Comparison of ENCODE assay signal across 8 cellular contexts in genomic region chr12:4272976-4273650, GRCh38. TPM values are rescaled to one million over a fixed set of nuclear protein-coding genes. Genes with fewer than 3 reads are reported as not detected.
DNase-seq lines count a peak whose midpoint lies in the region; ATAC-seq, FAIRE-seq and TF ChIP-seq lines count a peak whose summit lies in the region.

No MANE protein-coding gene starts in this region.

- no peak overlapping the region for H3K9ac ChIP-seq in IMR-90 (ENCODE audit: low read depth, low read length)
- H3K9ac ChIP-seq in keratinocyte (ENCODE audit: control insufficient read depth, extremely low read depth, insufficient read depth, low read length), result peak overlapping the region; percentile 98

- intact Hi-C loops in IMR-90 (cut with micrococcal nuclease), result no loop called here

- no peak overlapping the region for H2BK15ac ChIP-seq in IMR-90 (ENCODE audit: low read depth, low read length)

- 0% methylated on average over 12 of the region's 26 CpGs; no CpG with 5 or more reads in 1 of the 2 experiments for WGBS in IMR-90 (ENCODE audit: extremely low coverage in 2 of 2, insufficient read length in 1 of 2), 2 experiments

- H3K23ac ChIP-seq in IMR-90 (ENCODE audit: low read depth, low read length), result no peak overlapping the region

- no peak overlapping the region for H3K4ac ChIP-seq in IMR-90 (ENCODE audit: low read depth, low read length)

- TF ChIP-seq CTCF in IMR-90 (conservative IDR thresholded peaks at IDR 0.05; ENCODE audit: low read depth, low read length) (no peak), keratinocyte (optimal IDR thresholded peaks at IDR 0.05 in 1 of 3, IDR thresholded peaks at IDR 0.05 in 1 of 3, conservative IDR thresholded peaks at IDR 0.05 in 1 of 3; ENCODE audit: extremely low read depth in 1 of 3, insufficient read depth in 2 of 3, low read length in 3 of 3) (no peak)

- H3K4me2 ChIP-seq in IMR-90 (ENCODE audit: low read depth, low read length), result peak overlapping the region; percentile 58; the same call in 1 of the 2 replicates
- H3K4me2 ChIP-seq in keratinocyte (ENCODE audit: control insufficient read depth, extremely low read depth, insufficient read depth, low read depth, low read length), result peak overlapping the region; percentile 76

- H3K27ac Mint-ChIP-seq in activated naive CD8-positive, alpha-beta T cell treated with anti-CD3 and anti-CD28 coated beads for 36 hours, result peak overlapping the region; percentile 100
- H3K27ac Mint-ChIP-seq in stimulated activated naive CD8-positive, alpha-beta T cell treated with anti-CD3 and anti-CD28 coated beads, Interleukin-15, Interleukin-2, amounts not matched to agents 100 ng/mL and 50 ng/mL, for 24 hours, result peak overlapping the region; percentile 100

- H2AFZ ChIP-seq in IMR-90 (replicated peaks; ENCODE audit: low read length, poor library complexity) (no peak overlapping the region), keratinocyte (ENCODE audit: control insufficient read depth, low read length) (no peak overlapping the region)

- H3K36me3 Mint-ChIP-seq in activated naive CD8-positive, alpha-beta T cell treated with anti-CD3 and anti-CD28 coated beads for 36 hours, result peaks cover 42% of the 10 kb centered on the region
- peaks cover 36% of the 10 kb centered on the region for H3K36me3 Mint-ChIP-seq in stimulated activated naive CD8-positive, alpha-beta T cell treated with anti-CD3 and anti-CD28 coated beads, Interleukin-15, Interleukin-2, amounts not matched to agents 100 ng/mL and 50 ng/mL, for 24 hours (ENCODE audit: low read depth)

- H2AK5ac ChIP-seq in IMR-90 (ENCODE audit: low read depth, low read length), result no peak overlapping the region

- no peak overlapping the region for H3K14ac ChIP-seq in IMR-90 (replicated peaks; ENCODE audit: low read depth, low read length)

- BruUV-seq in IMR-90 (replicated peaks; lab: Mats Ljungman, UMichigan), result no TSS peak

- no peak for TF ChIP-seq POLR2A in IMR-90 (IDR thresholded peaks at IDR 0.05; ENCODE audit: low read depth, low read length)

- H3K4me1 Mint-ChIP-seq in activated naive CD8-positive, alpha-beta T cell treated with anti-CD3 and anti-CD28 coated beads for 36 hours, result peaks cover 26% of the 10 kb centered on the region
- peaks cover 42% of the 10 kb centered on the region for H3K4me1 Mint-ChIP-seq in stimulated activated naive CD8-positive, alpha-beta T cell treated with anti-CD3 and anti-CD28 coated beads, Interleukin-15, Interleukin-2, amounts not matched to agents 100 ng/mL and 50 ng/mL, for 24 hours (ENCODE audit: low read depth)

- H3K9me1 ChIP-seq in IMR-90 (ENCODE audit: insufficient read depth, low read length) (no peaks in the 10 kb centered on the region), keratinocyte (ENCODE audit: control insufficient read depth, extremely low read depth, insufficient read depth, low read length) (no peaks in the 10 kb centered on the region)

- H3K9me3 Mint-ChIP-seq in activated naive CD8-positive, alpha-beta T cell treated with anti-CD3 and anti-CD28 coated beads for 36 hours, result no peaks in the 10 kb centered on the region
- no peaks in the 10 kb centered on the region for H3K9me3 Mint-ChIP-seq in stimulated activated naive CD8-positive, alpha-beta T cell treated with anti-CD3 and anti-CD28 coated beads, Interleukin-15, Interleukin-2, amounts not matched to agents 100 ng/mL and 50 ng/mL, for 24 hours

- no peak overlapping the region for H2BK5ac ChIP-seq in IMR-90 (ENCODE audit: low read depth, low read length, poor library complexity, severe bottlenecking)

- CTCF ChIA-PET in IMR-90 (lab: Yijun Ruan, JAX), result no interaction called here

- no peaks in the 10 kb centered on the region for H3K27me3 Mint-ChIP-seq in activated naive CD8-positive, alpha-beta T cell treated with anti-CD3 and anti-CD28 coated beads for 36 hours
- no peaks in the 10 kb centered on the region for H3K27me3 Mint-ChIP-seq in stimulated activated naive CD8-positive, alpha-beta T cell treated with anti-CD3 and anti-CD28 coated beads, Interleukin-15, Interleukin-2, amounts not matched to agents 100 ng/mL and 50 ng/mL, for 24 hours

- peaks cover 46% of the 10 kb centered on the region for H3K79me2 ChIP-seq in keratinocyte (ENCODE audit: control insufficient read depth, insufficient read depth, low read length)

- H3K18ac ChIP-seq in IMR-90 (ENCODE audit: low read depth, low read length), result no peak overlapping the region

- dilution Hi-C loops in IMR-90 (cut with HindIII; ENCODE audit: low sequenced_read_pairs, unreplicated experiment), result no loop called here
- dilution Hi-C loops in keratinocyte (cut with MboI; ENCODE audit: extremely low pct_ligation_motif_present, low sequenced_read_pairs), result no loop called here

- ATAC-seq in IMR-90 (ENCODE audit: low read depth) (no peak), GM19023 (IDR thresholded peaks at IDR 0.05; ENCODE audit: unreplicated experiment) (no peak)

- no peak for TF ChIP-seq RAD21 in IMR-90 (IDR thresholded peaks at IDR 0.05; ENCODE audit: low read length)

- DNase-seq in IMR-90 (no peak), keratinocyte (ENCODE audit: low read depth, low spot score) (no peak), DMS114 treated with DMSO at 0.1 percent for 48 hours (lab: John Stamatoyannopoulos, UW; ENCODE audit: unreplicated experiment) (no peak), NCI-H1092 (lab: John Stamatoyannopoulos, UW) (no peak)
- no peak for DNase-seq in activated naive CD8-positive, alpha-beta T cell treated with anti-CD3 and anti-CD28 coated beads for 36 hours
- DNase-seq in activated CD8-positive, alpha-beta memory T cell treated with anti-CD3 and anti-CD28 coated beads for 24 hours, result no peak

- H3K36me3 ChIP-seq in IMR-90 (ENCODE audit: control insufficient read depth, insufficient read depth, low read length) (no peaks in the 10 kb centered on the region; the same call in 1 of the 2 replicates), keratinocyte (ENCODE audit: control insufficient read depth in 2 of 2, extremely low read depth in 1 of 2, insufficient read depth in 2 of 2, low read length in 2 of 2) (peaks cover 13 to 25% of the 10 kb centered on the region in 2 experiments)

- no peak overlapping the region for H4K8ac ChIP-seq in IMR-90 (ENCODE audit: low read depth in 2 of 2, low read length in 2 of 2)

- POLR2A ChIA-PET in IMR-90 (lab: Charles Lee; ENCODE audit: unreplicated experiment), result no interaction called here

- peak; percentile 41 for FAIRE-seq in keratinocyte (lab: Jason Lieb, UNC)

- H3K9me3 ChIP-seq in IMR-90 (ENCODE audit: control insufficient read depth, insufficient read depth, low read length) (peaks cover 4% of the 10 kb centered on the region), keratinocyte (ENCODE audit: control insufficient read depth, low read depth, low read length) (no peaks in the 10 kb centered on the region)

- H3K4me3 ChIP-seq in IMR-90 (ENCODE audit: insufficient read depth, low read depth, low read length) (no peak overlapping the region), keratinocyte (ENCODE audit: control insufficient read depth in 2 of 3, extremely low read depth in 1 of 3, insufficient read depth in 2 of 3, low read depth in 1 of 3, low read length in 3 of 3) (peak overlapping the region; percentile 75 to 95 (median 94))

- H2BK20ac ChIP-seq in IMR-90 (ENCODE audit: low read depth, low read length), result no peak overlapping the region

- in situ Hi-C loops in IMR-90 (cut with MboI; ENCODE audit: low sequenced_read_pairs), result no loop called here

- H3K4me3 Mint-ChIP-seq in activated naive CD8-positive, alpha-beta T cell treated with anti-CD3 and anti-CD28 coated beads for 36 hours, result peak overlapping the region; percentile 97
- H3K4me3 Mint-ChIP-seq in stimulated activated naive CD8-positive, alpha-beta T cell treated with anti-CD3 and anti-CD28 coated beads, Interleukin-15, Interleukin-2, amounts not matched to agents 100 ng/mL and 50 ng/mL, for 24 hours, result peak overlapping the region; percentile 94

- H3K4me1 ChIP-seq in IMR-90 (ENCODE audit: control insufficient read depth, insufficient read depth, low read length) (peaks cover 3% of the 10 kb centered on the region; the same call in 1 of the 2 replicates), keratinocyte (ENCODE audit: control insufficient read depth, extremely low read depth, insufficient read depth, low read length) (peaks cover 50% of the 10 kb centered on the region)

- no peak overlapping the region for H2BK120ac ChIP-seq in IMR-90 (ENCODE audit: low read depth, low read length)

- H3K79me1 ChIP-seq in IMR-90 (ENCODE audit: low read depth in 1 of 2, low read length in 2 of 2), result no peaks in the 10 kb centered on the region

- no peak overlapping the region for H3K56ac ChIP-seq in IMR-90 (ENCODE audit: extremely low read depth, insufficient read depth, low read length)

- H2AK9ac ChIP-seq in IMR-90 (replicated peaks; ENCODE audit: low read depth, low read length, poor library complexity), result no peak overlapping the region

- H3K27ac ChIP-seq in IMR-90 (ENCODE audit: insufficient read depth, low read length) (no peak overlapping the region), keratinocyte (ENCODE audit: control insufficient read depth, insufficient read depth, low read length) (peak overlapping the region; percentile 93)

- H4K5ac ChIP-seq in IMR-90 (ENCODE audit: low read depth, low read length), result no peak overlapping the region

- H3K27me3 ChIP-seq in IMR-90 (ENCODE audit: control insufficient read depth, insufficient read depth, low read length) (peaks cover 81% of the 10 kb centered on the region), keratinocyte (ENCODE audit: control insufficient read depth, extremely low read depth, insufficient read depth, low read length) (peaks cover 16% of the 10 kb centered on the region)

- no peak overlapping the region for H4K91ac ChIP-seq in IMR-90 (ENCODE audit: insufficient read depth, low read depth, low read length)

- H4K20me1 ChIP-seq in IMR-90 (ENCODE audit: insufficient read depth, low read length), result no peaks in the 10 kb centered on the region
- peaks cover 17% of the 10 kb centered on the region for H4K20me1 ChIP-seq in keratinocyte (ENCODE audit: control insufficient read depth, extremely low read depth, insufficient read depth, low read length)

RNA-seq across cellular contexts. Expression of gene CCND2, which starts 0.4 kb away (rescaled TPM):
- 2.3 and 2.8 TPM in 2 replicates for total RNA-seq in IMR-90 (2012; rRNA removed)
- 0.73 and 1.1 TPM in 2 replicates for polyA plus RNA-seq in IMR-90 (2012; rRNA removed)
- polyA plus RNA-seq in IMR-90 (2012; cell fraction: cytosol; rRNA removed), result 0.54 and 0.88 TPM in 2 replicates
- polyA plus RNA-seq in IMR-90 (2012; cell fraction: nucleus; rRNA removed; ENCODE audit: low replicate concordance), result 0.37 and 0.96 TPM in 2 replicates
- 100 to 1,000 TPM; 749 TPM for total RNA-seq in activated naive CD8-positive, alpha-beta T cell treated with anti-CD3 and anti-CD28 coated beads for 36 hours
- polyA plus RNA-seq in keratinocyte, result 310 to 574 TPM (median 324 TPM) in 3 replicates
- polyA plus RNA-seq in keratinocyte (2011; ENCODE audit: low read depth), result 74.2 TPM
- 295 and 360 TPM in 2 replicates for polyA plus RNA-seq in keratinocyte (2011; cell fraction: cytosol; rRNA removed)
- polyA plus RNA-seq in keratinocyte (2011; cell fraction: nucleus; rRNA removed), result 465 and 473 TPM in 2 replicates
- polyA plus RNA-seq in keratinocyte (2012; ENCODE audit: low replicate concordance), result 120 and 269 TPM in 2 replicates
- 1,197 to 1,430 TPM (median 1,326 TPM) in 3 replicates for polyA minus RNA-seq in keratinocyte
- polyA minus RNA-seq in keratinocyte (2011; cell fraction: cytosol; rRNA and poly(A)+ RNA removed), result 872 TPM
- 589 and 1,049 TPM in 2 replicates for polyA minus RNA-seq in keratinocyte (2011; cell fraction: nucleus; rRNA and poly(A)+ RNA removed)

RNA-seq across cellular contexts. Expression of gene TIGAR, which starts 47.9 kb away (rescaled TPM):
- total RNA-seq in IMR-90 (2012; rRNA removed), result 7.3 and 13.9 TPM in 2 replicates
- polyA plus RNA-seq in IMR-90 (2012; rRNA removed) (9.2 and 13.7 TPM in 2 replicates), keratinocyte (15.3 to 37.3 TPM (median 28.0 TPM) in 3 replicates)
- polyA plus RNA-seq in IMR-90 (2012; cell fraction: cytosol; rRNA removed), result 1.3 and 2.7 TPM in 2 replicates
- polyA plus RNA-seq in IMR-90 (2012; cell fraction: nucleus; rRNA removed; ENCODE audit: low replicate concordance), result 0.30 and 5.4 TPM in 2 replicates
- total RNA-seq in activated naive CD8-positive, alpha-beta T cell treated with anti-CD3 and anti-CD28 coated beads for 36 hours, result 10 to 100 TPM; 14.0 to 15.8 TPM
- polyA plus RNA-seq in keratinocyte (2011; ENCODE audit: low read depth), result 85.8 TPM
- polyA plus RNA-seq in keratinocyte (2011; cell fraction: cytosol; rRNA removed), result 27.2 and 45.2 TPM in 2 replicates
- 20.1 and 49.6 TPM in 2 replicates for polyA plus RNA-seq in keratinocyte (2011; cell fraction: nucleus; rRNA removed)
- 24.3 and 45.5 TPM in 2 replicates for polyA plus RNA-seq in keratinocyte (2012; ENCODE audit: low replicate concordance)
- 1.7 to 11.6 TPM (median 6.8 TPM) in 3 replicates for polyA minus RNA-seq in keratinocyte
- polyA minus RNA-seq in keratinocyte (2011; cell fraction: cytosol; rRNA and poly(A)+ RNA removed), result 8.2 TPM
- 10.8 and 21.5 TPM in 2 replicates for polyA minus RNA-seq in keratinocyte (2011; cell fraction: nucleus; rRNA and poly(A)+ RNA removed)

Comparison
In these comparisons a context has a peak if more than half of its experiments do, and no peak if none do; other contexts are left out.
1. RNA of gene CCND2, which starts 0.4 kb away (total RNA-seq): 749 TPM in activated naive CD8-positive, alpha-beta T cell treated with anti-CD3 and anti-CD28 coated beads for 36 hours; 2.3 to 2.8 TPM in IMR-90; every median in the first group is over 100 times any median in the second.